ENCODE assay signal across 7 cellular contexts in the genomic region with DNA sequence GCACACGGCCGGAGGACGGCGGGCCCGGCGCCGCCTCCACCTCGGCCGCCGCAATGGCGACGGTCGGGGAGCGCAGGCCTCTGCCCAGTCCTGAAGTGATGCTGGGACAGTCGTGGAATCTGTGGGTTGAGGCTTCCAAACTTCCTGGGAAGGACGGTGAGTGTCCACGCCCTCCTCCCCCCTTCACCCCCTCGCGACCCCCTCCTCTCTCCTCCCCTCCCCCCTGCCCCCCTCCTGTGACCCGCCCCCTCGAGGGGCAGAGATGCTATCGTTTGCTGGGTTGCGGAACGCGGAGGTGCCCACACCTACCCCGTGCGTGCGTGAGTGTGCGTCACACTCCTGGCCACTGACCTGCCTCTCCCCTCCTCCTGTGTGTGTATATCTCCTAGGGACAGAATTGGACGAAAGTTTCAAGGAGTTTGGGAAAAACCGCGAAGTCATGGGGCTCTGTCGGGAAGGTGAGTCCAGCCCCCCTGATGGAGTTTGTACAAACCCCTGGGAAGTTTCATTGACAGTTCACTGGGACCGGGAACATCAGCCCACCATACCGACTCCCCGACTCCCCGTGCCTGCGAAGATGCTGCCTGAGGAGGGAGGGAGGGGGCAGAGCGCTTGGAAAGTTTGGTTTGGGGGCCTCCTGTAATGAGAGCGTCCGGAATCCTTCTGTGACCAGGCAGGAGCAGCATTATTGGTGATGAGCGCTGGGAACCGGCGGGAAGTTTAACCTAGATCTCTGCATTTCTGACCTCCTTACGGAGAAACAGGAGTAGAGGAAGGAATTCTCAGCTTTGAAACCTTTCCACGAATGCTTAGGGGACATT. TPM values are rescaled to one million over a fixed set of nuclear protein-coding genes. Genes with fewer than 3 reads are reported as not detected.
A peak's percentile ranks its signal among the peaks of the same experiment; 100 is the strongest.
DNase-seq lines count a peak whose midpoint lies in the region; ATAC-seq, FAIRE-seq and TF ChIP-seq lines count a peak whose summit lies in the region.

No MANE protein-coding gene starts in this region.

- H3K79me2 ChIP-seq in keratinocyte (ENCODE audit: control insufficient read depth, insufficient read depth, low read length): peaks cover 26% of the 10 kb centered on the region

- dilution Hi-C loops in keratinocyte (cut with MboI; ENCODE audit: extremely low pct_ligation_motif_present, low sequenced_read_pairs): no loop called here

- no peaks in the 10 kb centered on the region for H3K27me3 Mint-ChIP-seq in MCF 10A (ENCODE audit: insufficient read depth, unreplicated experiment)

- peak overlapping the region; percentile 42 to 73 (median 51) for H3K4me3 ChIP-seq in keratinocyte (ENCODE audit: control insufficient read depth in 2 of 3, extremely low read depth in 1 of 3, insufficient read depth in 2 of 3, low read depth in 1 of 3, low read length in 3 of 3)

- H3K4me2 ChIP-seq in keratinocyte (ENCODE audit: control insufficient read depth, extremely low read depth, insufficient read depth, low read depth, low read length): peak overlapping the region; percentile 90

- no peaks in the 10 kb centered on the region for H3K9me3 Mint-ChIP-seq in MCF 10A (ENCODE audit: unreplicated experiment)

- no TSS peak for BruUV-seq in MCF 10A (replicated peaks; lab: Mats Ljungman, UMichigan)

- CTCF ChIA-PET in MCF 10A (lab: Yijun Ruan, JAX): interaction anchor here (0.7 to 1.0 kb wide), 2 partner anchors 28 to 81 kb away, joined by 3 to 5 read pairs; no protein-coding TSS in a partner anchor

- H3K36me3 ChIP-seq in keratinocyte (ENCODE audit: control insufficient read depth in 2 of 2, extremely low read depth in 1 of 2, insufficient read depth in 2 of 2, low read length in 2 of 2): peaks cover 8 to 12% of the 10 kb centered on the region in 2 experiments

- H3K9ac ChIP-seq in keratinocyte (ENCODE audit: control insufficient read depth, extremely low read depth, insufficient read depth, low read length): peak overlapping the region; percentile 80

- FAIRE-seq in keratinocyte (lab: Jason Lieb, UNC): peak; percentile 26

- H3K4me1 ChIP-seq in keratinocyte (ENCODE audit: control insufficient read depth, extremely low read depth, insufficient read depth, low read length): peaks cover 24% of the 10 kb centered on the region

- H3K9me3 ChIP-seq in keratinocyte (ENCODE audit: control insufficient read depth, low read depth, low read length): no peaks in the 10 kb centered on the region

- H3K27ac Mint-ChIP-seq in MCF 10A (ENCODE audit: low read depth, unreplicated experiment): peak overlapping the region; percentile 91

- intact Hi-C loops in MCF 10A (cut with micrococcal nuclease): loop anchor here (1.0 to 5.0 kb wide), 4 partner anchors 49 to 566 kb away; no protein-coding TSS in a partner anchor

- POLR2A ChIA-PET in MCF 10A (lab: Yijun Ruan, JAX): interaction anchor here (0.6 to 2.2 kb wide), 13 partner anchors 13 to 81 kb away, joined by 3 to 19 read pairs (median 6); a partner anchor contains a TSS

- peaks cover 38% of the 10 kb centered on the region for H3K36me3 Mint-ChIP-seq in MCF 10A (ENCODE audit: insufficient read depth, unreplicated experiment)

- H3K27me3 ChIP-seq in keratinocyte (ENCODE audit: control insufficient read depth, extremely low read depth, insufficient read depth, low read length): no peaks in the 10 kb centered on the region

- no peaks in the 10 kb centered on the region for H3K9me1 ChIP-seq in keratinocyte (ENCODE audit: control insufficient read depth, extremely low read depth, insufficient read depth, low read length)

- ATAC-seq in GM18868 (IDR thresholded peaks at IDR 0.05; ENCODE audit: unreplicated experiment) (peak; percentile 19), HG03159 (IDR thresholded peaks at IDR 0.05; ENCODE audit: unreplicated experiment) (peak; percentile 6), GM18858 (IDR thresholded peaks at IDR 0.05; ENCODE audit: unreplicated experiment) (no peak)

- H4K20me1 ChIP-seq in keratinocyte (ENCODE audit: control insufficient read depth, extremely low read depth, insufficient read depth, low read length): peaks cover 3% of the 10 kb centered on the region

- DNase-seq in T-helper 9 cell: peak; percentile 35
- DNase-seq in MCF 10A (ENCODE audit: unreplicated experiment): peak; percentile 46
- no peak for DNase-seq in keratinocyte (ENCODE audit: low read depth, low spot score)
- DNase-seq in stimulated activated CD4-positive, alpha-beta T cell treated with anti-CD3 and anti-CD28 coated beads, Interleukin-15, amount 100 ng/mL, for 48 hours (ENCODE audit: low read depth in 2 of 2): peak; percentile 19 to 20

- H3K27ac ChIP-seq in keratinocyte (ENCODE audit: control insufficient read depth, insufficient read depth, low read length): peak overlapping the region; percentile 73

- no peak overlapping the region for H2AFZ ChIP-seq in keratinocyte (ENCODE audit: control insufficient read depth, low read length)

- peak overlapping the region; percentile 77 for H3K4me3 Mint-ChIP-seq in MCF 10A (ENCODE audit: unreplicated experiment)

- TF ChIP-seq CTCF in MCF 10A (IDR thresholded peaks at IDR 0.05; ENCODE audit: unreplicated experiment) (no peak), keratinocyte (optimal IDR thresholded peaks at IDR 0.05 in 1 of 3, IDR thresholded peaks at IDR 0.05 in 1 of 3, conservative IDR thresholded peaks at IDR 0.05 in 1 of 3; ENCODE audit: extremely low read depth in 1 of 3, insufficient read depth in 2 of 3, low read length in 3 of 3) (no peak)

- peaks cover 3% of the 10 kb centered on the region for H3K4me1 Mint-ChIP-seq in MCF 10A (ENCODE audit: insufficient read depth, unreplicated experiment)

RNA-seq across cellular contexts. Expression of a gene that starts 0.8 kb away (rescaled TPM):
- total RNA-seq in MCF 10A (2022): not detected in 2 replicates
- not detected in 3 replicates for polyA plus RNA-seq in keratinocyte
- not detected for polyA plus RNA-seq in keratinocyte (2011; ENCODE audit: low read depth)
- polyA plus RNA-seq in keratinocyte (2011; cell fraction: cytosol; rRNA removed): not detected in 2 replicates
- polyA plus RNA-seq in keratinocyte (2011; cell fraction: nucleus; rRNA removed): not detected in 2 replicates
- not detected in 2 replicates for polyA plus RNA-seq in keratinocyte (2012; ENCODE audit: low replicate concordance)
- not detected in 3 replicates for polyA minus RNA-seq in keratinocyte
- not detected for polyA minus RNA-seq in keratinocyte (2011; cell fraction: cytosol; rRNA and poly(A)+ RNA removed)
- not detected in 2 replicates for polyA minus RNA-seq in keratinocyte (2011; cell fraction: nucleus; rRNA and poly(A)+ RNA removed)

RNA-seq across cellular contexts. Expression of a gene that starts 49.3 kb away (rescaled TPM):
- 29.2 and 36.7 TPM in 2 replicates for total RNA-seq in MCF 10A (2022)
- polyA plus RNA-seq in keratinocyte: 8.5 to 12.1 TPM (median 8.8 TPM) in 3 replicates
- polyA plus RNA-seq in keratinocyte (2011; ENCODE audit: low read depth): 5.7 TPM
- 4.2 and 8.6 TPM in 2 replicates for polyA plus RNA-seq in keratinocyte (2011; cell fraction: cytosol; rRNA removed)
- polyA plus RNA-seq in keratinocyte (2011; cell fraction: nucleus; rRNA removed): 43.4 and 47.9 TPM in 2 replicates
- 4.8 and 5.6 TPM in 2 replicates for polyA plus RNA-seq in keratinocyte (2012; ENCODE audit: low replicate concordance)
- polyA minus RNA-seq in keratinocyte: 49.2 to 86.3 TPM (median 58.0 TPM) in 3 replicates
- polyA minus RNA-seq in keratinocyte (2011; cell fraction: cytosol; rRNA and poly(A)+ RNA removed): 14.0 TPM
- polyA minus RNA-seq in keratinocyte (2011; cell fraction: nucleus; rRNA and poly(A)+ RNA removed): 54.4 and 101 TPM in 2 replicates

RNA-seq across cellular contexts. Expression of a gene that starts 49.4 kb away (rescaled TPM):
- total RNA-seq in MCF 10A (2022): 117 and 123 TPM in 2 replicates
- 64.3 to 131 TPM (median 85.5 TPM) in 3 replicates for polyA plus RNA-seq in keratinocyte
- 164 TPM for polyA plus RNA-seq in keratinocyte (2011; ENCODE audit: low read depth)
- 82.4 and 168 TPM in 2 replicates for polyA plus RNA-seq in keratinocyte (2011; cell fraction: cytosol; rRNA removed)
- 25.2 and 35.1 TPM in 2 replicates for polyA plus RNA-seq in keratinocyte (2011; cell fraction: nucleus; rRNA removed)
- polyA plus RNA-seq in keratinocyte (2012; ENCODE audit: low replicate concordance): 69.9 and 115 TPM in 2 replicates
- 3.8 to 36.5 TPM (median 10.1 TPM) in 3 replicates for polyA minus RNA-seq in keratinocyte
- 27.4 TPM for polyA minus RNA-seq in keratinocyte (2011; cell fraction: cytosol; rRNA and poly(A)+ RNA removed)
- 3.9 and 7.2 TPM in 2 replicates for polyA minus RNA-seq in keratinocyte (2011; cell fraction: nucleus; rRNA and poly(A)+ RNA removed)
